ENCODE assay signal across 9 cellular contexts in genomic region chr9:28423255-28423654, GRCh38.
"Had no signal": no experiment of that assay in that cellular context is flagged by ENCODE, and none has a peak within 500 bp of the region (broad histone marks: within the 10 kb centered on the region; RNA-seq: fewer than 3 reads in every experiment).

No MANE protein-coding gene starts in this region.

- DNase-seq: H9, HCEC 1CT, KBM-7 had no signal

- FAIRE-seq: H1, H54, HepG2 had no signal

- H3K4me3 ChIP-seq: GM23338 had no signal

- H3K27ac ChIP-seq: HL-60, KMS-11 had no signal

- H3K9ac ChIP-seq: KMS-11 had no signal

- ATAC-seq: GM23338, HepG2 had no signal
